ENCODE assay signal across 9 cellular contexts in genomic region chr16:28019218-28019617, GRCh38. TPM values are rescaled to one million over a fixed set of nuclear protein-coding genes. Genes with fewer than 3 reads are reported as not detected.
"Had no signal": no experiment of that assay in that cellular context is flagged by ENCODE, and none has a peak within 500 bp of the region (broad histone marks: within the 10 kb centered on the region; RNA-seq: fewer than 3 reads in every experiment).

No MANE protein-coding gene starts in this region.

- H3K27ac ChIP-seq: GM23248 had no signal

- DNase-seq: GM23248, GOT3, H7, H9, HCEC 1CT, HFFc6 had no signal

- H2AFZ ChIP-seq: GM23248, GM23338 had no signal

- ATAC-seq: GM23338, HCT116 had no signal

- H3K4me2 ChIP-seq: GM23338 had no signal

- H3K4me3 ChIP-seq: GM23248, GM23338, HAP-1 had no signal

- H3K4me1 ChIP-seq: HAP-1 had no signal

- H3K36me3 ChIP-seq: HAP-1 had no signal

- H3K9ac ChIP-seq: GM23248 had no signal

- H3K9me3 ChIP-seq: HAP-1 had no signal

RNA-seq across cellular contexts. Expression of gene GSG1L, which starts 44.3 kb away (rescaled TPM):
- total RNA-seq: GM23248, H7, HFFc6 had no signal
